Comparison of ENCODE assay signal across 2 cellular contexts in genomic region chr12:26027401-26027800, GRCh38.
TF ChIP-seq lines count a peak whose summit lies in the region.

No MANE protein-coding gene starts in this region.

TF ChIP-seq in A549, 52 proteins besides CTCF, POLR2A, EP300 and RAD21:
- TF ChIP-seq USF2 (IDR thresholded peaks at IDR 0.05) (no peak), ZNF302 (CRISPR knock-in tag; IDR thresholded peaks at IDR 0.05) (no peak), HOXB5 (CRISPR knock-in tag; IDR thresholded peaks at IDR 0.05) (no peak), KDM1A (IDR thresholded peaks at IDR 0.05; ENCODE audit: low read depth) (no peak), TFCP2L1 (CRISPR knock-in tag; IDR thresholded peaks at IDR 0.05) (no peak), FOSL2 (IDR thresholded peaks at IDR 0.05) (no peak), FOSL2 (CRISPR knock-in tag; IDR thresholded peaks at IDR 0.05) (no peak), ZC3H11A (IDR thresholded peaks at IDR 0.05) (no peak), MAZ (IDR thresholded peaks at IDR 0.05; ENCODE audit: borderline replicate concordance, low read depth, low read length) (no peak), GATA3 (IDR thresholded peaks at IDR 0.05; ENCODE audit: borderline replicate concordance) (no peak), MYC (IDR thresholded peaks at IDR 0.05; ENCODE audit: borderline replicate concordance, low read length) (no peak), ATOH8 (CRISPR knock-in tag; IDR thresholded peaks at IDR 0.05; ENCODE audit: low read depth) (no peak), NPAS2 (CRISPR knock-in tag; IDR thresholded peaks at IDR 0.05; ENCODE audit: borderline replicate concordance) (no peak)

TF ChIP-seq in IMR-90, 13 proteins besides CTCF, POLR2A, EP300 and RAD21:
- TF ChIP-seq FOS (IDR thresholded peaks at IDR 0.05; ENCODE audit: low read depth, low read length) (no peak), ELK1 (IDR thresholded peaks at IDR 0.05; ENCODE audit: borderline replicate concordance, low read depth, low read length) (no peak), MAZ (IDR thresholded peaks at IDR 0.05; ENCODE audit: borderline replicate concordance, low read depth, low read length) (no peak), RFX5 (IDR thresholded peaks at IDR 0.05; ENCODE audit: low read depth, low read length) (no peak), BHLHE40 (IDR thresholded peaks at IDR 0.05; ENCODE audit: low read depth, low read length) (no peak), MXI1 (IDR thresholded peaks at IDR 0.05; ENCODE audit: borderline replicate concordance, low read depth, low read length) (no peak), CEBPB (IDR thresholded peaks at IDR 0.05; ENCODE audit: low read depth, low read length) (no peak), RCOR1 (IDR thresholded peaks at IDR 0.05; ENCODE audit: insufficient replicate concordance, low read length) (no peak)
